Comparison of ENCODE assay signal across 28 cellular contexts in genomic region chrX:10607233-10607632, GRCh38. TPM values are rescaled to one million over a fixed set of nuclear protein-coding genes. Genes with fewer than 3 reads are reported as not detected.
"Had no signal": no experiment of that assay in that cellular context is flagged by ENCODE, and none has a peak within 500 bp of the region (broad histone marks: within the 10 kb centered on the region; RNA-seq: fewer than 3 reads in every experiment).

No MANE protein-coding gene starts in this region.

- H2AFZ ChIP-seq: PC-9 had no signal

- H3K9me3 Mint-ChIP-seq: activated CD4-positive, alpha-beta T cell treated with anti-CD3 and anti-CD28 coated beads, Interleukin-2, amount 10 ng/mL, durations not matched to agents 24 days and 14 days; activated CD8-positive, alpha-beta T cell treated with anti-CD3 and anti-CD28 coated beads for 36 hours; activated naive CD4-positive, alpha-beta T cell treated with anti-CD3 and anti-CD28 coated beads, Interleukin-2, amount 50 U/mL, for 24 hours; activated naive CD8-positive, alpha-beta T cell treated with anti-CD3 and anti-CD28 coated beads, Interleukin-2, amount 10 ng/mL, durations not matched to agents 7 days and 5 days; activated T-helper 2 cell treated with anti-CD3 and anti-CD28 coated beads, Interferon-gamma antibody, Interleukin-2, Interleukin-4, amounts not matched to agents 10 μg/mL and 5 μg/mL and 100 μg/mL, durations not matched to agents 14 hours and 24 hours and 36 hours had no signal

- H3K4me2 ChIP-seq: PC-9 had no signal

- H3K4me1 ChIP-seq: ascending aorta, body of pancreas, breast epithelium had no signal

- H3K27ac ChIP-seq: ascending aorta, body of pancreas, breast epithelium, PC-9, SJCRH30, SK-N-MC, WERI-Rb-1 had no signal

- H3K27ac Mint-ChIP-seq: activated CD4-positive, alpha-beta T cell treated with anti-CD3 and anti-CD28 coated beads, Interleukin-2, amount 10 ng/mL, durations not matched to agents 24 days and 14 days; activated CD8-positive, alpha-beta T cell treated with anti-CD3 and anti-CD28 coated beads for 36 hours; activated naive CD4-positive, alpha-beta T cell treated with anti-CD3 and anti-CD28 coated beads, Interleukin-2, amount 50 U/mL, for 24 hours; activated naive CD8-positive, alpha-beta T cell treated with anti-CD3 and anti-CD28 coated beads, Interleukin-2, amount 10 ng/mL, durations not matched to agents 7 days and 5 days; activated T-helper 2 cell treated with anti-CD3 and anti-CD28 coated beads, Interferon-gamma antibody, Interleukin-2, Interleukin-4, amounts not matched to agents 10 μg/mL and 5 μg/mL and 100 μg/mL, durations not matched to agents 14 hours and 24 hours and 36 hours had no signal

- H3K9me3 ChIP-seq: ascending aorta, body of pancreas, breast epithelium, SJCRH30 had no signal

- H3K4me1 Mint-ChIP-seq: activated CD4-positive, alpha-beta T cell treated with anti-CD3 and anti-CD28 coated beads, Interleukin-2, amount 10 ng/mL, durations not matched to agents 24 days and 14 days; activated naive CD4-positive, alpha-beta T cell treated with anti-CD3 and anti-CD28 coated beads, Interleukin-2, amount 50 U/mL, for 24 hours; activated naive CD8-positive, alpha-beta T cell treated with anti-CD3 and anti-CD28 coated beads, Interleukin-2, amount 10 ng/mL, durations not matched to agents 7 days and 5 days had no signal

- H3K36me3 ChIP-seq: ascending aorta, breast epithelium, WERI-Rb-1 had no signal

- ATAC-seq: activated CD8-positive, alpha-beta T cell treated with anti-CD3 and anti-CD28 coated beads for 36 hours; body of pancreas had no signal

- H3K27me3 Mint-ChIP-seq: activated CD4-positive, alpha-beta T cell treated with anti-CD3 and anti-CD28 coated beads, Interleukin-2, amount 10 ng/mL, durations not matched to agents 24 days and 14 days; activated CD8-positive, alpha-beta T cell treated with anti-CD3 and anti-CD28 coated beads for 36 hours had no signal

- H3K36me3 Mint-ChIP-seq: activated naive CD4-positive, alpha-beta T cell treated with anti-CD3 and anti-CD28 coated beads, Interleukin-2, amount 50 U/mL, for 24 hours; activated naive CD8-positive, alpha-beta T cell treated with anti-CD3 and anti-CD28 coated beads, Interleukin-2, amount 10 ng/mL, durations not matched to agents 7 days and 5 days had no signal

- H3K4me3 Mint-ChIP-seq: activated CD4-positive, alpha-beta T cell treated with anti-CD3 and anti-CD28 coated beads, Interleukin-2, amount 10 ng/mL, durations not matched to agents 24 days and 14 days; activated CD8-positive, alpha-beta T cell treated with anti-CD3 and anti-CD28 coated beads for 36 hours; activated naive CD4-positive, alpha-beta T cell treated with anti-CD3 and anti-CD28 coated beads, Interleukin-2, amount 50 U/mL, for 24 hours; activated naive CD8-positive, alpha-beta T cell treated with anti-CD3 and anti-CD28 coated beads, Interleukin-2, amount 10 ng/mL, durations not matched to agents 7 days and 5 days had no signal

- H3K4me3 ChIP-seq: ascending aorta, body of pancreas, breast epithelium, PC-9, SJCRH30, SK-N-MC had no signal

- DNase-seq: activated CD4-positive, alpha-beta T cell treated with anti-CD3 and anti-CD28 coated beads, Interleukin-2, amount 10 ng/mL, durations not matched to agents 24 days and 14 days; activated CD4-positive, alpha-beta T cell treated with anti-CD3 and anti-CD28 coated beads, Interleukin-2, amount 50 U/mL, for 4 hours; activated CD8-positive, alpha-beta T cell treated with anti-CD3 and anti-CD28 coated beads for 36 hours; activated gamma-delta T cell; activated naive CD4-positive, alpha-beta T cell treated with Interleukin-2 at 50 U/mL for 16 hours; activated naive CD8-positive, alpha-beta T cell treated with anti-CD3 and anti-CD28 coated beads, Interleukin-2, amount 10 ng/mL, durations not matched to agents 7 days and 5 days; activated T-cell treated with anti-CD3 and anti-CD28 coated beads, Interleukin-2, amount 50 U/mL, for 1 hour; amygdala; body of pancreas; Karpas-422; KBM-7; NCI-H1092; NCI-H1436 treated with DMSO at 0.1 percent for 48 hours; NCI-H1694 treated with DMSO at 0.1 percent for 48 hours; NCI-H2029; NCI-H345; NCI-H748 treated with DMSO at 0.1 percent for 48 hours; NK-92 treated with Interleukin-12 subunit alpha and Interleukin-12 subunit beta, amount 100 ng/mL, for 24 hours; PC-9; SHP77; T1000; WERI-Rb-1 had no signal

- H3K27me3 ChIP-seq: ascending aorta, body of pancreas, SJCRH30 had no signal

RNA-seq across cellular contexts. Expression of gene MID1, which starts 13.2 kb away (rescaled TPM):
- total RNA-seq: activated CD4-positive, alpha-beta T cell treated with anti-CD3 and anti-CD28 coated beads, Interleukin-2, amount 10 ng/mL, durations not matched to agents 24 days and 14 days had no signal
